In the genomic region with DNA sequence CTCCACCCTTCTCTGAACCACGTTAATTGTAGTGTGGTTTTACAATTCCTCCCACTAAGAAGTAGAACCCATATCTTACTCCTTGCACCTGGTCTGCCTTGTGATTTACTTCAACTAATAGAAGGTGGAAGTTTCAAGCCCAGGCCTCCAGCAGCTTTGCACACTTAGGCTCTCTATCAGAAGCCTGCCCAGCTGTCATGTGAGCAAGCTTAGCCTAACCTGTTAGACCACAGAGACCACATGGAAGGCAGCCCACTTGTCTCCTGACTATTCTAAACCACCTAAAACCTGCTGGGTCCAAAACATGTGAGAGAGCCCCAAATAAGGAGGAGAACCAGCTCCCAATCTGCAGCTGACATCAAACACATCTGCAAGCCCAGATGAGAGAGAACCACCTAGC, we compare ENCODE assay signal across 17 cellular contexts.
A peak's percentile ranks its signal among the peaks of the same experiment; 100 is the strongest.
DNase-seq lines count a peak whose midpoint lies in the region; ATAC-seq and TF ChIP-seq lines count a peak whose summit lies in the region.
"Had no signal": no experiment of that assay in that cellular context is flagged by ENCODE, and none has a peak within 500 bp of the region (broad histone marks: within the 10 kb centered on the region; RNA-seq: fewer than 3 reads in every experiment).

No MANE protein-coding gene starts in this region.

- whole genome bisulfite sequencing in trophoblast cell (ENCODE audit: extremely low coverage, insufficient coverage, insufficient read length) = no CpG with 5 or more reads among the region's 1 CpG

- H3K9ac ChIP-seq in KMS-11 (no peak overlapping the region), PC-3 (ENCODE audit: low read length) (peak overlapping the region; percentile 4; the same call in 1 of the 2 replicates), trophoblast cell (ENCODE audit: low read length) (no peak overlapping the region)

- peak overlapping the region; percentile 84 for H3K4ac ChIP-seq in trophoblast cell (ENCODE audit: low read depth, low read length)

- intact Hi-C loops in PC-3 (cut with micrococcal nuclease) = no loop called here

- H4K91ac ChIP-seq in trophoblast cell (ENCODE audit: low read depth, low read length) = peak overlapping the region; percentile 98

- H3K36me3 ChIP-seq in KMS-11 (ENCODE audit: insufficient read depth) (no peaks in the 10 kb centered on the region), PC-3 (ENCODE audit: low read depth, low read length) (no peaks in the 10 kb centered on the region), trophoblast cell (ENCODE audit: control insufficient read depth in 1 of 2, insufficient read depth in 2 of 2, low read length in 2 of 2) (no peaks in the 10 kb centered on the region)
- H3K36me3 ChIP-seq: SJSA1 had no signal

- no peaks in the 10 kb centered on the region for H3K9me3 ChIP-seq in PC-3 (ENCODE audit: low read length)
- no peaks in the 10 kb centered on the region for H3K9me3 ChIP-seq in trophoblast cell (ENCODE audit: insufficient read depth, low read depth, low read length)
- H3K9me3 ChIP-seq: SJSA1 had no signal

- peak overlapping the region; percentile 100 for H2BK12ac ChIP-seq in trophoblast cell (ENCODE audit: low read length)

- no peaks in the 10 kb centered on the region for H4K20me1 ChIP-seq in KMS-11 (ENCODE audit: insufficient read depth)
- H4K20me1 ChIP-seq in PC-3 (ENCODE audit: low read length) = no peaks in the 10 kb centered on the region

- peaks cover 62% of the 10 kb centered on the region for H3K4me1 ChIP-seq in KMS-11 (ENCODE audit: low read depth, poor library complexity, severe bottlenecking)
- peaks cover 35% of the 10 kb centered on the region for H3K4me1 ChIP-seq in PC-3 (ENCODE audit: insufficient read depth, low read length)
- peaks cover 7 to 16% of the 10 kb centered on the region in 2 experiments for H3K4me1 ChIP-seq in trophoblast cell (ENCODE audit: control insufficient read depth in 1 of 2, insufficient read depth in 2 of 2, low read length in 2 of 2)
- H3K4me1 ChIP-seq: SJSA1 had no signal

- H3F3A ChIP-seq in PC-3 (ENCODE audit: low read length, unreplicated experiment) = no peaks in the 10 kb centered on the region

- H3K27me3 ChIP-seq in KMS-11 (ENCODE audit: insufficient read depth, low read depth) (no peaks in the 10 kb centered on the region), PC-3 (ENCODE audit: low read length) (no peaks in the 10 kb centered on the region), trophoblast cell (ENCODE audit: insufficient read depth, low read length) (no peaks in the 10 kb centered on the region)
- H3K27me3 ChIP-seq: SJSA1 had no signal

- H3K27ac ChIP-seq in KMS-11 (peak overlapping the region; percentile 77), PC-3 (ENCODE audit: low read length) (peak overlapping the region; percentile 62), trophoblast cell (ENCODE audit: low read depth, low read length) (peak overlapping the region; percentile 84), RWPE1 (no peak overlapping the region)
- H3K27ac ChIP-seq: C4-2B, SJSA1 had no signal

- no TSS peak for BruUV-seq in PC-3 (replicated peaks; lab: Mats Ljungman, UMichigan)

- CTCF ChIA-PET in PC-3 (lab: Charles Lee) (interaction anchor here (0.5 kb wide), 1 partner anchor 254 kb away, joined by 8 read pairs; no protein-coding TSS in a partner anchor), RWPE1 (lab: Yijun Ruan, JAX) (no interaction called here)

- H4K12ac ChIP-seq in trophoblast cell (ENCODE audit: low read depth, low read length) = peak overlapping the region; percentile 16

- POLR2A ChIA-PET in PC-3 (lab: Charles Lee; ENCODE audit: unreplicated experiment) = no interaction called here
- POLR2A ChIA-PET in RWPE1 (lab: Yijun Ruan, JAX; ENCODE audit: low non-redundant PET) = no interaction called here

- H3K4me2 ChIP-seq in KMS-11 = peak overlapping the region; percentile 80
- H3K4me2 ChIP-seq in PC-3 (ENCODE audit: low read length) = no peak overlapping the region
- no peak overlapping the region for H3K4me2 ChIP-seq in trophoblast cell (ENCODE audit: low read length)

- peak overlapping the region; percentile 99 for H2AK5ac ChIP-seq in trophoblast cell (ENCODE audit: low read length)

- no peak overlapping the region for H3K23ac ChIP-seq in trophoblast cell (ENCODE audit: low read length)

- TF ChIP-seq CTCF in KMS-11 (conservative IDR thresholded peaks at IDR 0.05; ENCODE audit: low read depth, low read length) = no peak
- no peak for TF ChIP-seq CTCF in PC-3 (conservative IDR thresholded peaks at IDR 0.05; ENCODE audit: low read depth, low read length)
- no peak for TF ChIP-seq CTCF in RWPE1 (conservative IDR thresholded peaks at IDR 0.05; ENCODE audit: low read depth)

- ATAC-seq in GM19463 (IDR thresholded peaks at IDR 0.05; ENCODE audit: unreplicated experiment) (peak; percentile 59), PC-3 (no peak), HG03432 (IDR thresholded peaks at IDR 0.05; ENCODE audit: unreplicated experiment) (no peak)
- ATAC-seq: T-helper 17 cell had no signal

- no peaks in the 10 kb centered on the region for H3K9me2 ChIP-seq in PC-3 (replicated peaks; ENCODE audit: low read length)

- H3K79me2 ChIP-seq in KMS-11 (ENCODE audit: insufficient read depth, low read depth) (no peaks in the 10 kb centered on the region), PC-3 (ENCODE audit: low read length) (no peaks in the 10 kb centered on the region), trophoblast cell (ENCODE audit: control insufficient read depth, insufficient read depth, low read length, poor library complexity) (peaks cover 2% of the 10 kb centered on the region)

- H4K8ac ChIP-seq in trophoblast cell (ENCODE audit: low read depth, low read length) = peak overlapping the region; percentile 86

- H2AFZ ChIP-seq in KMS-11 (ENCODE audit: low read depth) (no peak overlapping the region), PC-3 (ENCODE audit: low read length) (no peak overlapping the region), trophoblast cell (ENCODE audit: insufficient read depth, low read length, poor library complexity) (peak overlapping the region; percentile 61)

- H3K18ac ChIP-seq in trophoblast cell (ENCODE audit: low read length) = peak overlapping the region; percentile 95

- H2BK5ac ChIP-seq in trophoblast cell (ENCODE audit: low read depth, low read length, poor library complexity) = peak overlapping the region; percentile 94

- H3K14ac ChIP-seq in trophoblast cell (ENCODE audit: low read length) = peak overlapping the region; percentile 93

- peaks cover 28% of the 10 kb centered on the region for H3K79me1 ChIP-seq in trophoblast cell (ENCODE audit: low read length)

- DNase-seq in PC-3 (peak; percentile 22), trophoblast cell (no peak), RWPE1 (ENCODE audit: low spot score) (no peak)
- DNase-seq in stimulated activated naive CD4-positive, alpha-beta T cell (lab: John Stamatoyannopoulos, UW) = no peak
- DNase-seq: DMS79 treated with DMSO at 0.1 percent for 48 hours, HFFc6, NCI-H1105, NCI-H1694 treated with DMSO at 0.1 percent for 48 hours, NCI-H2107, NCI-H510A, NCI-H774, T-helper 17 cell had no signal

- H3K4me3 ChIP-seq in KMS-11 (IDR thresholded peaks at IDR 0.05; ENCODE audit: insufficient read depth, low read depth, low read length) = no peak overlapping the region
- no peak overlapping the region for H3K4me3 ChIP-seq in PC-3 (ENCODE audit: low read length)
- H3K4me3 ChIP-seq in trophoblast cell (ENCODE audit: low read depth, low read length) = no peak overlapping the region
- H3K4me3 ChIP-seq: SJSA1 had no signal

- H2BK120ac ChIP-seq in trophoblast cell (ENCODE audit: insufficient read depth, low read length, poor library complexity) = peak overlapping the region; percentile 97
